In the genomic region with DNA sequence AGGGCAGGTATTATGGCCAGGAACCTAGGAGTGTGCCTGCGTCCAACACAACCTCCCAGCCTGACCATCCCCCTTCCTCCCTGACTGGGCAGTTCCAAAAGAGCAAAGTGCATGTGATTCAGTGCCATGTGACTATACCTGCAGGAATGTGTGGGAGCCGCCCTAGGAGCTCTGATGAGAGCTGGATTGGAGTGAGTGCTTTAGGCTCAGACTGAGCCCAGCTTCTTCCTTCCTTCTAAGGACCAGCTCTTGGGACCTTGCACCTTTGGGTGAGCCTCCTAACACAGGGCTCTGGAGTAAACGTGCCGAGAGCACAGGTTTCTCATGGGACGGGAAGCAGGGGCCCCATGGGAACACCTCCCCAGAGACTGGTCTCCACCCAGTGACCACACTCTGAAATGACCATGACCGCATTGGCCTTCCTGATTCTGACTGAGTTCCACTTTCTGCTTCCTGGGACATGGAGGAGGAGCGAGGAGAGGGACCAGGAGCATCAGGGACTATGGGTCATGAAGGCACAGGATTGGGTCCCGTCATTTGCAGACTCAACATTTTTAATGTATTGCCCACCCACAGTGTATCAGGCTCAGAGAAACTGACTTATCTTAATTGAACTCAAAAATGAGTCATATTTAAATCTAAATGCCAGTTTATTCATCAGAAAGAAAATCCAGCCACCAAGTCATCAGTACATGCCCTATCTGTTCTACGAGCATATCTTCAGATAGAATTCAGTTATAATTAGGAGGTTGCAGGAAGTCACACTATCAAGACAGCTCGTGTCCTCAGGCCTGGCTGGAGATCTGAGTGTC, we compare ENCODE assay signal across 13 cellular contexts.
DNase-seq lines count a peak whose midpoint lies in the region; ATAC-seq and TF ChIP-seq lines count a peak whose summit lies in the region.
"Had no signal": no experiment of that assay in that cellular context is flagged by ENCODE, and none has a peak within 500 bp of the region (broad histone marks: within the 10 kb centered on the region; RNA-seq: fewer than 3 reads in every experiment).

No MANE protein-coding gene starts in this region.

- DNase-seq in GM12865 (ENCODE audit: low read depth) = peak; percentile 28
- peak; percentile 69 to 88 for DNase-seq in PC-9
- DNase-seq in fibroblast of the aortic adventitia (ENCODE audit: low read depth) = peak; percentile 2
- no peak for DNase-seq in omental fat pad (ENCODE audit: low spot score)
- DNase-seq in AG08396 (ENCODE audit: low spot score) = no peak
- DNase-seq in BE2C = no peak
- no peak for DNase-seq in activated CD8-positive, alpha-beta memory T cell treated with anti-CD3 and anti-CD28 coated beads, Interleukin-2, amount 10 ng/mL, durations not matched to agents 7 days and 5 days
- DNase-seq: dermis blood vessel endothelial cell; DMS 273 treated with DMSO at 0.1 percent for 48 hours; hippocampal formation; NCI-H1417 treated with DMSO at 0.1 percent for 48 hours; stimulated activated CD4-positive, alpha-beta T cell treated with anti-CD3 and anti-CD28 coated beads, Interleukin-4, amount 100 ng/mL, for 1 hour had no signal

- H3K36me3 ChIP-seq in PC-9 (ENCODE audit: low read depth) = no peaks in the 10 kb centered on the region
- H3K36me3 ChIP-seq in BE2C = no peaks in the 10 kb centered on the region
- no peaks in the 10 kb centered on the region for H3K36me3 ChIP-seq in gastroesophageal sphincter

- 86 to 89% methylated on average over 2 to 6 of the region's 10 CpGs for WGBS in gastroesophageal sphincter (ENCODE audit: low coverage in 1 of 2), 2 donors

- peak overlapping the region; percentile 78 for H2AFZ ChIP-seq in PC-9

- peaks cover 77% of the 10 kb centered on the region for H3K27me3 Mint-ChIP-seq in activated CD8-positive, alpha-beta memory T cell treated with anti-CD3 and anti-CD28 coated beads, Interleukin-2, amount 10 ng/mL, durations not matched to agents 7 days and 5 days

- no peak for TF ChIP-seq POLR2A in gastroesophageal sphincter (IDR thresholded peaks at IDR 0.05)

- H3K27me3 ChIP-seq in PC-9 (ENCODE audit: insufficient read depth, low read depth) = no peaks in the 10 kb centered on the region
- no peaks in the 10 kb centered on the region for H3K27me3 ChIP-seq in BE2C
- H3K27me3 ChIP-seq in gastroesophageal sphincter = peaks cover 11% of the 10 kb centered on the region

- no peaks in the 10 kb centered on the region for H3K9me3 ChIP-seq in PC-9 (ENCODE audit: insufficient read depth, low read depth)
- H3K9me3 ChIP-seq in BE2C = no peaks in the 10 kb centered on the region
- H3K9me3 ChIP-seq in gastroesophageal sphincter = peaks cover 0 to 5% (median 0%) of the 10 kb centered on the region in 3 donors

- H3K27ac ChIP-seq in PC-9 (peak overlapping the region; percentile 94), gastroesophageal sphincter (no peak overlapping the region)

- H3K4me1 ChIP-seq in PC-9 (replicated peaks; ENCODE audit: insufficient read depth) (peaks cover 41% of the 10 kb centered on the region), BE2C (no peaks in the 10 kb centered on the region), gastroesophageal sphincter (no peaks in the 10 kb centered on the region)

- ATAC-seq in omental fat pad (ENCODE audit: low FRiP score) (peak; percentile 58), gastroesophageal sphincter (no peak)
- ATAC-seq in activated CD8-positive, alpha-beta memory T cell treated with anti-CD3 and anti-CD28 coated beads, Interleukin-2, amount 10 ng/mL, durations not matched to agents 7 days and 5 days = no peak

- TF ChIP-seq CTCF in GM12865 (IDR thresholded peaks at IDR 0.05; ENCODE audit: insufficient read depth, low read depth, low read length, missing control alignments) = no peak
- TF ChIP-seq CTCF in PC-9 (conservative IDR thresholded peaks at IDR 0.05) = no peak; the same call in 1 of the 2 replicates
- no peak for TF ChIP-seq CTCF in fibroblast of the aortic adventitia (IDR thresholded peaks at IDR 0.05; ENCODE audit: insufficient read depth, low read length)
- no peak for TF ChIP-seq CTCF in omental fat pad (IDR thresholded peaks at IDR 0.05)
- TF ChIP-seq CTCF in BE2C (IDR thresholded peaks at IDR 0.05; ENCODE audit: low read depth, low read length) = no peak
- no peak for TF ChIP-seq CTCF in gastroesophageal sphincter (IDR thresholded peaks at IDR 0.05)

- no peak for TF ChIP-seq EP300 in gastroesophageal sphincter (IDR thresholded peaks at IDR 0.05)

- H3F3A ChIP-seq in PC-9 (ENCODE audit: insufficient read depth, low read depth) = peaks cover 15% of the 10 kb centered on the region; the same call in 1 of the 2 replicates

- H3K79me2 ChIP-seq in PC-9 (ENCODE audit: low read depth) = 0 out of 2 replicates have a peak, but pooled peaks cover 3% of the 10 kb centered on the region

- H3K4me2 ChIP-seq in PC-9 = peak overlapping the region; percentile 69

- CTCF ChIA-PET in PC-9 (lab: Charles Lee) = no interaction called here
- CTCF ChIA-PET in activated CD8-positive, alpha-beta memory T cell treated with anti-CD3 and anti-CD28 coated beads, Interleukin-2, amount 10 ng/mL, durations not matched to agents 7 days and 5 days (lab: Charles Lee) = no interaction called here

- H3K4me1 Mint-ChIP-seq in activated CD8-positive, alpha-beta memory T cell treated with anti-CD3 and anti-CD28 coated beads, Interleukin-2, amount 10 ng/mL, durations not matched to agents 7 days and 5 days = peaks cover 14% of the 10 kb centered on the region

- no peaks in the 10 kb centered on the region for H3K9me3 Mint-ChIP-seq in activated CD8-positive, alpha-beta memory T cell treated with anti-CD3 and anti-CD28 coated beads, Interleukin-2, amount 10 ng/mL, durations not matched to agents 7 days and 5 days (ENCODE audit: low read depth)

- POLR2A ChIA-PET in PC-9 (lab: Charles Lee; ENCODE audit: unreplicated experiment) = interaction anchor here (0.6 to 0.7 kb wide), 5 partner anchors 35 to 136 kb away, joined by 3 to 11 read pairs (median 4); partner anchors contain the start of gene BCL2L11

- BruUV-seq in PC-9 (replicated peaks; lab: Mats Ljungman, UMichigan) = TSS peak; percentile 94

- no peaks in the 10 kb centered on the region for H3K9me2 ChIP-seq in PC-9 (ENCODE audit: insufficient read depth)

- H3K4me3 ChIP-seq in GM12865 (ENCODE audit: low read depth, low read length) = no peak overlapping the region
- H3K4me3 ChIP-seq in PC-9 = peak overlapping the region; percentile 24; the same call in 1 of the 2 replicates
- H3K4me3 ChIP-seq in fibroblast of the aortic adventitia (ENCODE audit: low read depth, low read length) = no peak overlapping the region
- no peak overlapping the region for H3K4me3 ChIP-seq in BE2C (ENCODE audit: low read depth, low read length)
- H3K4me3 ChIP-seq in gastroesophageal sphincter = no peak overlapping the region

- intact Hi-C loops in PC-9 (cut with micrococcal nuclease; ENCODE audit: unreplicated experiment) = no loop called here

- H3K36me3 Mint-ChIP-seq in activated CD8-positive, alpha-beta memory T cell treated with anti-CD3 and anti-CD28 coated beads, Interleukin-2, amount 10 ng/mL, durations not matched to agents 7 days and 5 days = no peaks in the 10 kb centered on the region

- no peak overlapping the region for H3K27ac Mint-ChIP-seq in activated CD8-positive, alpha-beta memory T cell treated with anti-CD3 and anti-CD28 coated beads, Interleukin-2, amount 10 ng/mL, durations not matched to agents 7 days and 5 days

- no peaks in the 10 kb centered on the region for H4K20me1 ChIP-seq in PC-9 (ENCODE audit: insufficient read depth)

- H3K4me3 Mint-ChIP-seq in activated CD8-positive, alpha-beta memory T cell treated with anti-CD3 and anti-CD28 coated beads, Interleukin-2, amount 10 ng/mL, durations not matched to agents 7 days and 5 days = no peak overlapping the region

Comparison
In these comparisons a context has a peak if more than half of its experiments do, and no peak if none do; other contexts are left out.
1. DNase-seq: peak in GM12865 (single experiment), PC-9 (2 of 2) and fibroblast of the aortic adventitia (single experiment); none in omental fat pad (single experiment), AG08396 (single experiment), BE2C (single experiment) and activated CD8-positive, alpha-beta memory T cell treated with anti-CD3 and anti-CD28 coated beads, Interleukin-2, amount 10 ng/mL, durations not matched to agents 7 days and 5 days (single experiment).